In the genomic region with DNA sequence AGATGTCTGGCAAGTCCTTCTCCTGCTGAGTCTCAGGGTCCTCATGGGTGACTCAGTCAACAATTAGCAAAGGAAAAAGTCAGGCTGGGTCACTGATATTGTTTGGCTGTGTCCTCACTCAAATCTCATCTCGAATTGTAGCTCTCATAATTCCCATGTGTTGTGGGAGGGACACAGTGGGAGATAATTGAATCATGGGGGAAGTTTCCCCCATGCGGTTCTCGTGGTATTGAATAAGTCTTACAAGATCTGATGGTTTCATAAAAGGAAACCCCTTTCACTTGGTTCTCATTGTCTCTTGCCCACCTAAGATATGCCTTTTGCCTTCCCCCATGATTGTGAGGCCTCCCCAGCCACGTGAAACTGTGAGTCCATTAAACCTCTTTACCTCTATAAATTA, we compare ENCODE assay signal across 1 cellular context.
A peak's percentile ranks its signal among the peaks of the same experiment; 100 is the strongest.
TF ChIP-seq lines count a peak whose summit lies in the region.

No MANE protein-coding gene starts in this region.

TF ChIP-seq in GM12878, 131 proteins besides CTCF, POLR2A, EP300 and RAD21:
- TF ChIP-seq FOXM1 (IDR thresholded peaks at IDR 0.05; ENCODE audit: low read depth, low read length) (peak; percentile 17; the same call in 1 of the 2 replicates), ZNF687 (IDR thresholded peaks at IDR 0.05) (0 out of 2 replicates have a peak, but pooled peaks have one; percentile 40), GABPA (IDR thresholded peaks at IDR 0.05; ENCODE audit: low read depth) (no peak), KAT2A (conservative IDR thresholded peaks at IDR 0.05; ENCODE audit: control insufficient read depth, low read depth, low read length) (no peak), RUNX3 (IDR thresholded peaks at IDR 0.05; ENCODE audit: low read length) (peak; percentile 65), MYB (IDR thresholded peaks at IDR 0.05; ENCODE audit: borderline replicate concordance, low read depth, low read length) (no peak), NFIC (IDR thresholded peaks at IDR 0.05; ENCODE audit: low read depth, low read length) (peak; percentile 20; the same call in 1 of the 2 replicates), BCL11A (IDR thresholded peaks at IDR 0.05; ENCODE audit: low read depth, low read length) (no peak), IKZF2 (IDR thresholded peaks at IDR 0.05) (peak in 1 of 2 experiments; percentile 2; a peak in 1 of 4 replicates)
